35 cellular contexts compared by ENCODE assay signal in genomic region chr3:129727707-129728106, GRCh38.
DNase-seq lines count a peak whose midpoint lies in the region; ATAC-seq and TF ChIP-seq lines count a peak whose summit lies in the region.
"Had no signal": no experiment of that assay in that cellular context is flagged by ENCODE, and none has a peak within 500 bp of the region (broad histone marks: within the 10 kb centered on the region; RNA-seq: fewer than 3 reads in every experiment).

No MANE protein-coding gene starts in this region.

- no peak overlapping the region for H3K56ac ChIP-seq in mesendoderm (ENCODE audit: low read length)

- no peak overlapping the region for H2AK5ac ChIP-seq in mesendoderm (ENCODE audit: low read length)

- H3K18ac ChIP-seq in mesendoderm (ENCODE audit: low read length), result no peak overlapping the region

- intact Hi-C loops in activated CD8-positive, alpha-beta T cell treated with anti-CD3 and anti-CD28 coated beads for 36 hours (cut with micrococcal nuclease), result no loop called here

- no peak overlapping the region for H3K4ac ChIP-seq in mesendoderm (ENCODE audit: low read depth, low read length)

- H3K4me1 ChIP-seq in mesendoderm (ENCODE audit: control insufficient read depth, low read depth, low read length), result peaks cover 6% of the 10 kb centered on the region
- peaks cover 41% of the 10 kb centered on the region for H3K4me1 ChIP-seq in foreskin keratinocyte

- no peaks in the 10 kb centered on the region for H3K27me3 Mint-ChIP-seq in activated CD8-positive, alpha-beta T cell treated with anti-CD3 and anti-CD28 coated beads for 36 hours
- H3K27me3 Mint-ChIP-seq: activated naive CD8-positive, alpha-beta T cell treated with anti-CD3 and anti-CD28 coated beads for 36 hours; CD4-positive, alpha-beta T cell had no signal

- CTCF ChIA-PET in activated CD8-positive, alpha-beta T cell treated with anti-CD3 and anti-CD28 coated beads for 36 hours (lab: Charles Lee), result interaction anchor here (1.2 kb wide), 1 partner anchor 95 kb away, joined by 3 read pairs; no protein-coding TSS in a partner anchor

- TF ChIP-seq CTCF in foreskin keratinocyte (conservative IDR thresholded peaks at IDR 0.05) (no peak), brain microvascular endothelial cell (IDR thresholded peaks at IDR 0.05; ENCODE audit: low read depth, low read length, missing control alignments) (no peak)
- TF ChIP-seq CTCF in activated CD8-positive, alpha-beta T cell treated with anti-CD3 and anti-CD28 coated beads for 36 hours (IDR thresholded peaks at IDR 0.05), result no peak

- no peaks in the 10 kb centered on the region for H3K9me3 ChIP-seq in MG63
- H3K9me3 ChIP-seq: ascending aorta, HAP-1, SJSA1, testis had no signal

- H4K8ac ChIP-seq in mesendoderm (ENCODE audit: low read depth, low read length), result no peak overlapping the region

- peaks cover 1% of the 10 kb centered on the region for H3K9me3 Mint-ChIP-seq in activated CD8-positive, alpha-beta T cell treated with anti-CD3 and anti-CD28 coated beads for 36 hours
- H3K9me3 Mint-ChIP-seq: activated naive CD8-positive, alpha-beta T cell treated with anti-CD3 and anti-CD28 coated beads for 36 hours; CD4-positive, alpha-beta T cell; immature natural killer cell; neural crest cell had no signal

- no peak overlapping the region for H4K5ac ChIP-seq in mesendoderm (ENCODE audit: low read length)

- no peak overlapping the region for H3K27ac Mint-ChIP-seq in activated CD8-positive, alpha-beta T cell treated with anti-CD3 and anti-CD28 coated beads for 36 hours
- H3K27ac Mint-ChIP-seq: activated naive CD8-positive, alpha-beta T cell treated with anti-CD3 and anti-CD28 coated beads for 36 hours; CD4-positive, alpha-beta T cell; immature natural killer cell had no signal

- H3K27me3 ChIP-seq in MG63, result no peaks in the 10 kb centered on the region; the same call in 1 of the 2 replicates
- H3K27me3 ChIP-seq in mesendoderm (ENCODE audit: insufficient read depth, low read length, poor library complexity), result no peaks in the 10 kb centered on the region
- no peaks in the 10 kb centered on the region for H3K27me3 ChIP-seq in foreskin keratinocyte
- no peaks in the 10 kb centered on the region for H3K27me3 ChIP-seq in brain microvascular endothelial cell (replicated peaks)
- H3K27me3 ChIP-seq: ascending aorta, SJSA1, testis had no signal

- no peaks in the 10 kb centered on the region for H3K79me1 ChIP-seq in mesendoderm (ENCODE audit: low read length)

- WGBS in mesendoderm (ENCODE audit: extremely low coverage, insufficient coverage, low lambda C conversion rate), result no CpG with 5 or more reads among the region's 2 CpGs

- no peak overlapping the region for H3K4me2 ChIP-seq in mesendoderm (ENCODE audit: low read length)
- H3K4me2 ChIP-seq: smooth muscle cell had no signal

- in situ Hi-C loops in brain microvascular endothelial cell (cut with HindIII; ENCODE audit: low pct_ligation_motif_present, low sequenced_read_pairs), result no loop called here

- ATAC-seq in foreskin keratinocyte, result no peak
- ATAC-seq in HG03095 (IDR thresholded peaks at IDR 0.05; ENCODE audit: unreplicated experiment), result no peak
- ATAC-seq in activated CD8-positive, alpha-beta T cell treated with anti-CD3 and anti-CD28 coated beads for 36 hours, result no peak
- ATAC-seq: esophagus mucosa, HepG2 had no signal

- H3K4me3 ChIP-seq in MG63, result no peak overlapping the region
- no peak overlapping the region for H3K4me3 ChIP-seq in mesendoderm (ENCODE audit: low read length)
- no peak overlapping the region for H3K4me3 ChIP-seq in brain microvascular endothelial cell (ENCODE audit: low read depth, low read length)
- H3K4me3 ChIP-seq: ascending aorta, HAP-1, SJSA1, smooth muscle cell, testis had no signal

- H2BK120ac ChIP-seq in mesendoderm (ENCODE audit: low read depth, low read length), result no peak overlapping the region

- H3K4me3 Mint-ChIP-seq in activated CD8-positive, alpha-beta T cell treated with anti-CD3 and anti-CD28 coated beads for 36 hours, result no peak overlapping the region
- H3K4me3 Mint-ChIP-seq: activated naive CD8-positive, alpha-beta T cell treated with anti-CD3 and anti-CD28 coated beads for 36 hours; CD4-positive, alpha-beta T cell; immature natural killer cell; neural crest cell had no signal

- DNase-seq in AG08396 (ENCODE audit: low spot score) (peak; percentile 42), MG63 (peak; percentile 33), fibroblast of gingiva (ENCODE audit: low read depth) (peak; percentile 34), mesendoderm (peak; percentile 90), foreskin keratinocyte (no peak), brain microvascular endothelial cell (no peak)
- DNase-seq in activated CD8-positive, alpha-beta T cell treated with anti-CD3 and anti-CD28 coated beads for 36 hours, result no peak
- DNase-seq: activated CD4-positive, alpha-beta T cell treated with anti-CD3 and anti-CD28 coated beads for 4 hours; activated CD8-positive, alpha-beta memory T cell treated with anti-CD3 and anti-CD28 coated beads for 24 hours; activated effector memory CD4-positive, alpha-beta T cell treated with Interleukin-2 at 50 U/mL for 16 hours; activated naive CD8-positive, alpha-beta T cell treated with anti-CD3 and anti-CD28 coated beads for 36 hours; activated T-cell treated with anti-CD3 and anti-CD28 coated beads for 4 hours; AML-193; CD4-positive, alpha-beta T cell; dermis blood vessel endothelial cell; immature natural killer cell; Karpas-422; mammary epithelial cell; MV-4-11; NCI-H2107; NCI-H446; NCI-H82; stimulated activated naive CD4-positive, alpha-beta T cell treated with Interleukin-2 at 50 U/mL for 16 hours; T1000; testis had no signal

- H3K79me2 ChIP-seq in mesendoderm (ENCODE audit: control insufficient read depth, insufficient read depth, low read length), result no peaks in the 10 kb centered on the region
- H3K79me2 ChIP-seq: parathyroid adenoma had no signal

- POLR2A ChIA-PET in activated CD8-positive, alpha-beta T cell treated with anti-CD3 and anti-CD28 coated beads for 36 hours (lab: Charles Lee), result no interaction called here

- H3K9ac ChIP-seq in mesendoderm (ENCODE audit: low read length), result no peak overlapping the region
- H3K9ac ChIP-seq: parathyroid adenoma had no signal

- H2BK5ac ChIP-seq in mesendoderm (ENCODE audit: low read length), result no peak overlapping the region

- H3K36me3 Mint-ChIP-seq in activated CD8-positive, alpha-beta T cell treated with anti-CD3 and anti-CD28 coated beads for 36 hours (ENCODE audit: low read depth), result no peaks in the 10 kb centered on the region
- H3K36me3 Mint-ChIP-seq: activated naive CD8-positive, alpha-beta T cell treated with anti-CD3 and anti-CD28 coated beads for 36 hours; immature natural killer cell had no signal

- H3K36me3 ChIP-seq in MG63, result no peaks in the 10 kb centered on the region
- no peaks in the 10 kb centered on the region for H3K36me3 ChIP-seq in mesendoderm (ENCODE audit: control insufficient read depth, insufficient read depth, low read length)
- no peaks in the 10 kb centered on the region for H3K36me3 ChIP-seq in brain microvascular endothelial cell (replicated peaks)
- H3K36me3 ChIP-seq: ascending aorta, HAP-1, SJSA1 had no signal

- no peak overlapping the region for H2BK15ac ChIP-seq in mesendoderm (replicated peaks; ENCODE audit: low read depth)

- no peak overlapping the region for H3K23ac ChIP-seq in mesendoderm (ENCODE audit: low read length)

- H3K4me1 Mint-ChIP-seq in activated CD8-positive, alpha-beta T cell treated with anti-CD3 and anti-CD28 coated beads for 36 hours (ENCODE audit: low read depth), result no peaks in the 10 kb centered on the region
- H3K4me1 Mint-ChIP-seq: immature natural killer cell had no signal

- no peak overlapping the region for H3K27ac ChIP-seq in mesendoderm (ENCODE audit: low read depth, low read length)
- H3K27ac ChIP-seq in foreskin keratinocyte, result no peak overlapping the region
- no peak overlapping the region for H3K27ac ChIP-seq in brain microvascular endothelial cell
- H3K27ac ChIP-seq: ascending aorta, parathyroid adenoma, SJSA1, testis, VCaP had no signal

Comparison
In these comparisons a context has a peak if more than half of its experiments do, and no peak if none do; other contexts are left out.
1. DNase-seq: peak in AG08396 (single experiment), MG63 (single experiment), fibroblast of gingiva (single experiment) and mesendoderm (single experiment); none in foreskin keratinocyte (0 of 2), brain microvascular endothelial cell (single experiment) and activated CD8-positive, alpha-beta T cell treated with anti-CD3 and anti-CD28 coated beads for 36 hours (single experiment).